8 cellular contexts compared by ENCODE assay signal in the genomic region with DNA sequence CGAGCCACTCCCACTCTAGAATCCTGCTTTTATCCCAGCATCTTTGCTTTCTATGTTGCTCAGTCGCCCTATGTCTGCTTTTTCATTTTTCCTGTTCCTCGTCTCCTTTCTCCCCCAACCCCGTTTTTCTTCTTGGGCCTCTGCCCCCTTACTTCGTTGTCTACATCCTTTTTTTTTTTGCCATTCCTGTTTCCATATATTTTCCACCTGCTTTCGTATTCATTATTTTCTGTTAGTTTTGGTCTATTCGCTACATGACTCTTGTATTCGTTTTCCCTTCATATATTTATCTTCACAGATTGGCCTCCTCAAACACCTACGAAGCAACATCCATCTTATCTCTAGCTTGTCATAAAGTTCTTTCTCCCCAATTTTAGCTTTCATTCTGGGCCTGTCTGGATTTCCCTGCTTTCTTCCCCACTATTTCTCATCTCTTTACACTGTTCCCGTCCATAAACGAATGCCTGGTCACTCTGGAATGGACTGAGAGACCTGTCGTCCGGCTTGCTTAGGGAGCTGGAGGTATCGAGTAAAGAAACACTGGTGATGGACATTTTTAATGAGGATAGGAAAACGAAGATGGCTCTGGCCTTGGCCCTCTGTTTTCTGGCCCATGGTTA.
A peak's percentile ranks its signal among the peaks of the same experiment; 100 is the strongest.
DNase-seq lines count a peak whose midpoint lies in the region; TF ChIP-seq lines count a peak whose summit lies in the region.

No MANE protein-coding gene starts in this region.

- peaks cover 39% of the 10 kb centered on the region for H3K4me1 Mint-ChIP-seq in nephron progenitor cell

- TF ChIP-seq CTCF in C4-2B (conservative IDR thresholded peaks at IDR 0.05) (no peak), NB4 (IDR thresholded peaks at IDR 0.05; ENCODE audit: low read depth, low read length) (no peak), nephron progenitor cell (IDR thresholded peaks at IDR 0.05) (no peak)

- peaks cover 7% of the 10 kb centered on the region for H3K4me1 ChIP-seq in effector memory CD4-positive, alpha-beta T cell (ENCODE audit: control insufficient read depth, insufficient read depth, low read length, poor library complexity, severe bottlenecking)

- no peaks in the 10 kb centered on the region for H3K9me3 ChIP-seq in effector memory CD4-positive, alpha-beta T cell (ENCODE audit: control insufficient read depth, low read length)

- H3K36me3 ChIP-seq in effector memory CD4-positive, alpha-beta T cell (ENCODE audit: control insufficient read depth, insufficient read depth, low read length): peaks cover 32% of the 10 kb centered on the region

- H3K9me3 Mint-ChIP-seq in nephron progenitor cell: peaks cover 8% of the 10 kb centered on the region

- no peak for DNase-seq in NB4 (ENCODE audit: low read depth)
- DNase-seq in effector memory CD4-positive, alpha-beta T cell: no peak
- no peak for DNase-seq in nephron progenitor cell
- no peak for DNase-seq in SW480 (ENCODE audit: low spot score)
- DNase-seq in OCI-M2 (lab: John Stamatoyannopoulos, UW; ENCODE audit: unreplicated experiment): no peak
- DNase-seq in NCI-H226: no peak
- DNase-seq in stimulated activated CD4-positive, alpha-beta T cell treated with anti-CD3 and anti-CD28 coated beads, Interleukin-4, amount 100 ng/mL, for 4 hours: no peak

- H3K27me3 ChIP-seq in effector memory CD4-positive, alpha-beta T cell (replicated peaks; ENCODE audit: control insufficient read depth, insufficient read depth, low read length, poor library complexity, severe bottlenecking): no peaks in the 10 kb centered on the region

- H3K27ac ChIP-seq in C4-2B: peak overlapping the region; percentile 99
- peak overlapping the region; percentile 92 for H3K27ac ChIP-seq in effector memory CD4-positive, alpha-beta T cell (ENCODE audit: insufficient read depth, low read length, poor library complexity, severe bottlenecking)

- peak overlapping the region; percentile 77 for H3K4me3 ChIP-seq in NB4 (ENCODE audit: low read depth, low read length)
- H3K4me3 ChIP-seq in effector memory CD4-positive, alpha-beta T cell (ENCODE audit: insufficient read depth, low read depth, low read length, poor library complexity, severe bottlenecking): peak overlapping the region; percentile 56

- peak overlapping the region; percentile 95 for H3K4me3 Mint-ChIP-seq in nephron progenitor cell

- peaks cover 42% of the 10 kb centered on the region for H3K36me3 Mint-ChIP-seq in nephron progenitor cell (ENCODE audit: low read depth)

- TF ChIP-seq POLR2A in NB4 (IDR thresholded peaks at IDR 0.05; ENCODE audit: extremely low read depth, insufficient read length): no peak

- H3K27ac Mint-ChIP-seq in nephron progenitor cell: peak overlapping the region; percentile 95

- H3K27me3 Mint-ChIP-seq in nephron progenitor cell (ENCODE audit: low read depth, poor library complexity): no peaks in the 10 kb centered on the region
